24 cellular contexts compared by ENCODE assay signal in genomic region chr7:95047291-95047690, GRCh38.
"Had no signal": no experiment of that assay in that cellular context is flagged by ENCODE, and none has a peak within 500 bp of the region (broad histone marks: within the 10 kb centered on the region; RNA-seq: fewer than 3 reads in every experiment).

No MANE protein-coding gene starts in this region.

- H3K36me3 ChIP-seq: brain microvascular endothelial cell, gastroesophageal sphincter, heart right ventricle, left ventricle myocardium inferior, neutrophil, pancreas, vagina had no signal

- H3K36me3 Mint-ChIP-seq: activated naive CD8-positive, alpha-beta T cell treated with anti-CD3 and anti-CD28 coated beads, Interleukin-2, amount 10 ng/mL, durations not matched to agents 7 days and 5 days; naive B cell; stimulated activated memory B cell treated with anti-CD40 and anti-IgM and Interleukin-4, amounts not matched to agents 10 μg/mL and 1 μg/mL and 100 μg/mL, for 72 hours had no signal

- H3K4me1 ChIP-seq: gastroesophageal sphincter, vagina had no signal

- H3K4me3 Mint-ChIP-seq: activated CD4-positive, alpha-beta T cell treated with anti-CD3 and anti-CD28 coated beads, Interleukin-2, amount 10 ng/mL, durations not matched to agents 7 days and 5 days; activated CD8-positive, alpha-beta T cell treated with anti-CD3 and anti-CD28 coated beads, Interleukin-2, amount 10 ng/mL, durations not matched to agents 7 days and 5 days; activated naive CD8-positive, alpha-beta T cell treated with anti-CD3 and anti-CD28 coated beads, Interleukin-2, amount 10 ng/mL, durations not matched to agents 7 days and 5 days; activated T-cell treated with anti-CD3 and anti-CD28 coated beads, Interleukin-2, amount 50 U/mL, for 24 hours; central memory CD8-positive, alpha-beta T cell; stimulated activated memory B cell treated with anti-CD40 and anti-IgM and Interleukin-4, amounts not matched to agents 10 μg/mL and 1 μg/mL and 100 μg/mL, for 72 hours; T-helper 1 cell treated with Interleukin-12 subunit alpha and Interleukin-12 subunit beta and Interleukin-4 antibody, amounts not matched to agents 30 μg/mL and 1 μg/mL, for 36 hours had no signal

- H3K4me3 ChIP-seq: coronary artery, gastroesophageal sphincter, heart right ventricle, left ventricle myocardium inferior, mucosa of descending colon, pancreas, smooth muscle cell, vagina had no signal

- H3K27ac ChIP-seq: brain microvascular endothelial cell, coronary artery, gastroesophageal sphincter, heart right ventricle, left ventricle myocardium inferior, neutrophil, vagina had no signal

- H3K9me3 Mint-ChIP-seq: activated CD4-positive, alpha-beta T cell treated with anti-CD3 and anti-CD28 coated beads, Interleukin-2, amount 10 ng/mL, durations not matched to agents 7 days and 5 days; activated naive CD8-positive, alpha-beta T cell treated with anti-CD3 and anti-CD28 coated beads, Interleukin-2, amount 10 ng/mL, durations not matched to agents 7 days and 5 days; activated T-cell treated with anti-CD3 and anti-CD28 coated beads, Interleukin-2, amount 50 U/mL, for 24 hours; activated T-helper 2 cell treated with anti-CD3 and anti-CD28 coated beads, Interferon-gamma antibody, Interleukin-2, Interleukin-4, amounts not matched to agents 10 μg/mL and 5 μg/mL and 100 μg/mL, durations not matched to agents 14 hours and 24 hours and 36 hours; central memory CD8-positive, alpha-beta T cell; naive B cell; stimulated activated memory B cell treated with anti-CD40 and anti-IgM and Interleukin-4, amounts not matched to agents 10 μg/mL and 1 μg/mL and 100 μg/mL, for 72 hours; T-helper 1 cell treated with Interleukin-12 subunit alpha and Interleukin-12 subunit beta and Interleukin-4 antibody, amounts not matched to agents 30 μg/mL and 1 μg/mL, for 36 hours had no signal

- ATAC-seq: activated CD8-positive, alpha-beta T cell treated with anti-CD3 and anti-CD28 coated beads, Interleukin-2, amount 10 ng/mL, durations not matched to agents 7 days and 5 days; gastroesophageal sphincter; mucosa of descending colon; stimulated activated memory B cell treated with anti-CD40 and anti-IgM and Interleukin-4, amounts not matched to agents 10 μg/mL and 1 μg/mL and 100 μg/mL, for 72 hours had no signal

- H3K27me3 Mint-ChIP-seq: activated T-cell treated with anti-CD3 and anti-CD28 coated beads, Interleukin-2, amount 50 U/mL, for 24 hours; central memory CD8-positive, alpha-beta T cell; stimulated activated memory B cell treated with anti-CD40 and anti-IgM and Interleukin-4, amounts not matched to agents 10 μg/mL and 1 μg/mL and 100 μg/mL, for 72 hours had no signal

- DNase-seq: activated CD4-positive, alpha-beta T cell treated with anti-CD3 and anti-CD28 coated beads, Interleukin-2, amount 10 ng/mL, durations not matched to agents 7 days and 5 days; activated CD8-positive, alpha-beta T cell treated with anti-CD3 and anti-CD28 coated beads, Interleukin-2, amount 10 ng/mL, durations not matched to agents 7 days and 5 days; activated naive CD4-positive, alpha-beta T cell treated with Interleukin-2 at 50 U/mL for 16 hours; activated naive CD8-positive, alpha-beta T cell treated with anti-CD3 and anti-CD28 coated beads, Interleukin-2, amount 10 ng/mL, durations not matched to agents 7 days and 5 days; activated T-cell treated with anti-CD3 and anti-CD28 coated beads, Interleukin-2, amount 50 U/mL, for 24 hours; brain microvascular endothelial cell; erythroblast; heart right ventricle; left ventricle myocardium inferior; mammary epithelial cell; mucosa of descending colon; naive B cell; pancreas; stimulated activated CD4-positive, alpha-beta T cell treated with anti-CD3 and anti-CD28 coated beads, Interleukin-4, amount 100 ng/mL, for 4 hours; trophoblast cell had no signal

- H3K27ac Mint-ChIP-seq: activated CD4-positive, alpha-beta T cell treated with anti-CD3 and anti-CD28 coated beads, Interleukin-2, amount 10 ng/mL, durations not matched to agents 7 days and 5 days; activated CD8-positive, alpha-beta T cell treated with anti-CD3 and anti-CD28 coated beads, Interleukin-2, amount 10 ng/mL, durations not matched to agents 7 days and 5 days; activated naive CD8-positive, alpha-beta T cell treated with anti-CD3 and anti-CD28 coated beads, Interleukin-2, amount 10 ng/mL, durations not matched to agents 7 days and 5 days; activated T-cell treated with anti-CD3 and anti-CD28 coated beads, Interleukin-2, amount 50 U/mL, for 24 hours; activated T-helper 2 cell treated with anti-CD3 and anti-CD28 coated beads, Interferon-gamma antibody, Interleukin-2, Interleukin-4, amounts not matched to agents 10 μg/mL and 5 μg/mL and 100 μg/mL, durations not matched to agents 14 hours and 24 hours and 36 hours; naive B cell; stimulated activated memory B cell treated with anti-CD40 and anti-IgM and Interleukin-4, amounts not matched to agents 10 μg/mL and 1 μg/mL and 100 μg/mL, for 72 hours; T-helper 1 cell treated with Interleukin-12 subunit alpha and Interleukin-12 subunit beta and Interleukin-4 antibody, amounts not matched to agents 30 μg/mL and 1 μg/mL, for 36 hours had no signal

- H3K9me3 ChIP-seq: gastroesophageal sphincter, heart right ventricle, left ventricle myocardium inferior, mucosa of descending colon, neutrophil, pancreas, vagina had no signal

- H3K27me3 ChIP-seq: brain microvascular endothelial cell, gastroesophageal sphincter, heart right ventricle, neutrophil, pancreas, vagina had no signal

- H3K4me1 Mint-ChIP-seq: activated CD4-positive, alpha-beta T cell treated with anti-CD3 and anti-CD28 coated beads, Interleukin-2, amount 10 ng/mL, durations not matched to agents 7 days and 5 days; activated naive CD8-positive, alpha-beta T cell treated with anti-CD3 and anti-CD28 coated beads, Interleukin-2, amount 10 ng/mL, durations not matched to agents 7 days and 5 days; central memory CD8-positive, alpha-beta T cell; stimulated activated memory B cell treated with anti-CD40 and anti-IgM and Interleukin-4, amounts not matched to agents 10 μg/mL and 1 μg/mL and 100 μg/mL, for 72 hours had no signal
